19 cellular contexts compared by ENCODE assay signal in genomic region chr14:32524609-32525391, GRCh38.
DNase-seq lines count a peak whose midpoint lies in the region; ATAC-seq and TF ChIP-seq lines count a peak whose summit lies in the region.
"Had no signal": no experiment of that assay in that cellular context is flagged by ENCODE, and none has a peak within 500 bp of the region (broad histone marks: within the 10 kb centered on the region; RNA-seq: fewer than 3 reads in every experiment).

No MANE protein-coding gene starts in this region.

- H3K27ac ChIP-seq in heart left ventricle (peak overlapping the region in 2 of 12 donors; percentile 18 to 37), cingulate gyrus (ENCODE audit: low read depth, low read length) (peak overlapping the region; percentile 44), thyroid gland (peak overlapping the region in 2 of 3 donors; percentile 8 to 47), right lobe of liver (no peak overlapping the region)
- H3K27ac ChIP-seq: skin epidermis, tibial nerve had no signal

- 57 to 69% (median 61%) methylated on average over 3 of the region's 3 CpGs for WGBS in heart left ventricle, 4 donors
- 38 to 41% methylated on average over 3 of the region's 3 CpGs for WGBS in thyroid gland, 2 donors
- WGBS in right lobe of liver (ENCODE audit: insufficient coverage, low coverage, low lambda C conversion rate, missing lambda C conversion rate): 55% methylated on average over 2 of the region's 3 CpGs

- intact Hi-C loops in heart left ventricle (cut with DNase I): no loop called here
- intact Hi-C loops in cardiac septum (cut with DNase I): no loop called here
- intact Hi-C loops in thyroid gland (cut with DNase I): no loop called here
- intact Hi-C loops in right lobe of liver (cut with DNase I): no loop called here

- no peak for TF ChIP-seq CTCF in heart left ventricle (IDR thresholded peaks at IDR 0.05)
- TF ChIP-seq CTCF in thyroid gland (IDR thresholded peaks at IDR 0.05): no peak
- no peak for TF ChIP-seq CTCF in right lobe of liver (IDR thresholded peaks at IDR 0.05)

- H3K27me3 ChIP-seq in heart left ventricle (no peaks in the 10 kb centered on the region), thyroid gland (no peaks in the 10 kb centered on the region), right lobe of liver (no peaks in the 10 kb centered on the region)
- H3K27me3 ChIP-seq: tibial nerve had no signal

- H3K36me3 ChIP-seq in heart left ventricle: peaks cover 0 to 9% (median 0%) of the 10 kb centered on the region in 9 donors
- no peaks in the 10 kb centered on the region for H3K36me3 ChIP-seq in thyroid gland
- no peaks in the 10 kb centered on the region for H3K36me3 ChIP-seq in right lobe of liver
- H3K36me3 ChIP-seq: tibial nerve had no signal

- H3K4me3 ChIP-seq in heart left ventricle (no peak overlapping the region), thyroid gland (replicated peaks in 1 of 3) (no peak overlapping the region), right lobe of liver (no peak overlapping the region)
- H3K4me3 ChIP-seq: skin epidermis, tibial nerve had no signal

- no peak for DNase-seq in heart left ventricle
- DNase-seq in cardiac septum (ENCODE audit: low spot score): no peak
- peak; percentile 49 for DNase-seq in medulla oblongata (ENCODE audit: extremely low spot score)
- DNase-seq in thyroid gland: peak in 1 of 2 donors; percentile 27
- DNase-seq in DMS 273 treated with DMSO at 0.1 percent for 48 hours (lab: John Stamatoyannopoulos, UW): no peak
- DNase-seq in D341Med (ENCODE audit: low spot score): no peak
- no peak for DNase-seq in right lobe of liver
- DNase-seq: activated B cell treated with CpG ODN at 0.5 μM for 24 hours; activated CD8-positive, alpha-beta T cell treated with anti-CD3 and anti-CD28 coated beads, Interleukin-2, amount 10 ng/mL, durations not matched to agents 7 days and 5 days; activated T-cell treated with anti-CD3 and anti-CD28 coated beads, Interleukin-2, amount 50 U/mL, for 72 hours; Karpas-422; NCI-H1105 treated with DMSO at 0.1 percent for 48 hours; NCI-H526; SHP77 treated with DMSO at 0.1 percent for 48 hours; stimulated activated CD4-positive, alpha-beta T cell treated with anti-CD3 and anti-CD28 coated beads, Interleukin-4, amount 100 ng/mL, for 4 hours; T-helper 17 cell had no signal

- TF ChIP-seq POLR2A in heart left ventricle (IDR thresholded peaks at IDR 0.05): no peak
- TF ChIP-seq POLR2A in thyroid gland (IDR thresholded peaks at IDR 0.05): no peak
- no peak for TF ChIP-seq POLR2A in right lobe of liver (IDR thresholded peaks at IDR 0.05)

- H3K9me3 ChIP-seq in heart left ventricle: no peaks in the 10 kb centered on the region
- H3K9me3 ChIP-seq in thyroid gland: no peaks in the 10 kb centered on the region
- no peaks in the 10 kb centered on the region for H3K9me3 ChIP-seq in right lobe of liver
- H3K9me3 ChIP-seq: tibial nerve had no signal

- ATAC-seq in heart left ventricle (peak in 3 of 4 donors; percentile 24 to 42 (median 36)), right lobe of liver (no peak)
- ATAC-seq: activated CD8-positive, alpha-beta T cell treated with anti-CD3 and anti-CD28 coated beads, Interleukin-2, amount 10 ng/mL, durations not matched to agents 7 days and 5 days; activated T-cell treated with anti-CD3 and anti-CD28 coated beads, Interleukin-2, amount 50 U/mL, for 72 hours; T-helper 17 cell had no signal

- peaks cover 0 to 16% (median 2%) of the 10 kb centered on the region in 12 donors for H3K4me1 ChIP-seq in heart left ventricle
- peaks cover 15 to 17% of the 10 kb centered on the region in 2 donors for H3K4me1 ChIP-seq in thyroid gland
- H3K4me1 ChIP-seq in right lobe of liver: no peaks in the 10 kb centered on the region
- H3K4me1 ChIP-seq: tibial nerve had no signal

Comparison
In these comparisons a context has a peak if more than half of its experiments do, and no peak if none do; other contexts are left out.
1. ATAC-seq: peak in heart left ventricle (3 of 4); none in right lobe of liver (0 of 4).
2. H3K27ac ChIP-seq: peak in cingulate gyrus (single experiment) and thyroid gland (2 of 3); none in right lobe of liver (0 of 3).